Comparison of ENCODE assay signal across 16 cellular contexts in genomic region chr12:101799774-101800173, GRCh38. TPM values are rescaled to one million over a fixed set of nuclear protein-coding genes. Genes with fewer than 3 reads are reported as not detected.
A peak's percentile ranks its signal among the peaks of the same experiment; 100 is the strongest.
DNase-seq lines count a peak whose midpoint lies in the region; ATAC-seq, FAIRE-seq and TF ChIP-seq lines count a peak whose summit lies in the region.
"Had no signal": no experiment of that assay in that cellular context is flagged by ENCODE, and none has a peak within 500 bp of the region (broad histone marks: within the 10 kb centered on the region; RNA-seq: fewer than 3 reads in every experiment).

No MANE protein-coding gene starts in this region.

- no peak overlapping the region for H3K27ac Mint-ChIP-seq in activated CD4-positive, alpha-beta T cell treated with anti-CD3 and anti-CD28 coated beads for 36 hours

- H3K4me3 ChIP-seq in GM12878 (0 out of 2 replicates have a peak overlapping the region, but pooled peaks have one; percentile 8), mammary epithelial cell (replicated peaks in 1 of 3; ENCODE audit: insufficient read depth in 1 of 3, low read depth in 2 of 3, low read length in 3 of 3) (no peak overlapping the region)
- H3K4me3 ChIP-seq: BLaER1, right atrium auricular region, stomach had no signal

- no peak for DNase-seq in activated CD4-positive, alpha-beta T cell treated with anti-CD3 and anti-CD28 coated beads for 36 hours
- no peak for DNase-seq in activated CD4-positive, alpha-beta T cell treated with anti-CD3 and anti-CD28 coated beads for 4 hours
- DNase-seq in GM20000 (ENCODE audit: low spot score) (peak; percentile 23), GM12878 (ENCODE audit: low read depth, low spot score) (peak; percentile 12), mammary epithelial cell (no peak), RCC 7860 (ENCODE audit: low spot score) (no peak), Ammon's horn (ENCODE audit: low spot score) (no peak)
- DNase-seq: 8988T, left ventricle myocardium superior, stomach had no signal

- peak; percentile 78 for ATAC-seq in activated CD4-positive, alpha-beta T cell treated with anti-CD3 and anti-CD28 coated beads for 36 hours
- ATAC-seq in HG03354 (IDR thresholded peaks at IDR 0.05; ENCODE audit: poor library complexity, severe bottlenecking, unreplicated experiment) (peak; percentile 53), GM12878 (peak; percentile 79)
- ATAC-seq: HepG2, left ventricle myocardium superior had no signal

- H3K4me1 ChIP-seq in GM12878 (ENCODE audit: control insufficient read depth, insufficient read depth, low read length) = peaks cover 10% of the 10 kb centered on the region
- peaks cover 5% of the 10 kb centered on the region for H3K4me1 ChIP-seq in mammary epithelial cell (ENCODE audit: insufficient read depth, low read length)
- H3K4me1 ChIP-seq: right atrium auricular region had no signal

- in situ Hi-C loops in GM12878 (cut with MboI) = no loop called here
- in situ Hi-C loops in mammary epithelial cell (cut with MboI; ENCODE audit: low sequenced_read_pairs in 2 of 2) = no loop called here

- TF ChIP-seq CTCF in GM20000 (IDR thresholded peaks at IDR 0.05; ENCODE audit: extremely low read depth, missing control alignments) (no peak), GM12878 (IDR thresholded peaks at IDR 0.05 in 2 of 3, conservative IDR thresholded peaks at IDR 0.05 in 1 of 3; ENCODE audit: control insufficient read depth in 2 of 3, extremely low read depth in 1 of 3, insufficient read depth in 1 of 3, low read depth in 3 of 3, low read length in 3 of 3) (no peak), mammary epithelial cell (conservative IDR thresholded peaks at IDR 0.05 in 1 of 2, IDR thresholded peaks at IDR 0.05 in 1 of 2; ENCODE audit: extremely low read depth in 1 of 2, insufficient read depth in 1 of 2, low read depth in 1 of 2, low read length in 2 of 2) (no peak)

- H3K27ac ChIP-seq in GM12878 (ENCODE audit: control insufficient read depth, insufficient read depth) = no peak overlapping the region
- no peak overlapping the region for H3K27ac ChIP-seq in mammary epithelial cell (ENCODE audit: insufficient read depth, low read depth, low read length)
- H3K27ac ChIP-seq: BLaER1, right atrium auricular region, RWPE1, stomach had no signal

- peaks cover 5% of the 10 kb centered on the region for H3K36me3 Mint-ChIP-seq in activated CD4-positive, alpha-beta T cell treated with anti-CD3 and anti-CD28 coated beads for 36 hours (ENCODE audit: low read depth)

- no peak for TF ChIP-seq POLR2A in GM12878 (IDR thresholded peaks at IDR 0.05; ENCODE audit: low read depth, low read length)

- H2AFZ ChIP-seq in GM12878 (ENCODE audit: control insufficient read depth, low read depth, low read length) (no peak overlapping the region), mammary epithelial cell (ENCODE audit: low read depth, low read length) (no peak overlapping the region)

- CTCF ChIA-PET in activated CD4-positive, alpha-beta T cell treated with anti-CD3 and anti-CD28 coated beads for 36 hours (lab: Charles Lee) = no interaction called here
- CTCF ChIA-PET in GM12878 (lab: Yijun Ruan, JAX) (interaction anchor here (1.1 kb wide), 1 partner anchor 29 kb away, joined by 3 read pairs; no protein-coding TSS in a partner anchor), mammary epithelial cell (lab: Charles Lee; ENCODE audit: low non-redundant PET) (no interaction called here)

- no peaks in the 10 kb centered on the region for H3K27me3 ChIP-seq in GM12878 (replicated peaks in 1 of 2; ENCODE audit: control insufficient read depth in 2 of 2, insufficient read depth in 2 of 2, low read length in 1 of 2)
- H3K27me3 ChIP-seq in mammary epithelial cell (ENCODE audit: insufficient read depth, low read length) = no peaks in the 10 kb centered on the region
- H3K27me3 ChIP-seq: BLaER1, right atrium auricular region, stomach had no signal

- no peaks in the 10 kb centered on the region for H3K9me3 Mint-ChIP-seq in activated CD4-positive, alpha-beta T cell treated with anti-CD3 and anti-CD28 coated beads for 36 hours (ENCODE audit: low read depth)

- H3K9me3 ChIP-seq in GM12878 (replicated peaks; ENCODE audit: control insufficient read depth, insufficient read depth, low read length) (no peaks in the 10 kb centered on the region), mammary epithelial cell (replicated peaks; ENCODE audit: insufficient read depth, low read length) (no peaks in the 10 kb centered on the region)
- H3K9me3 ChIP-seq: BLaER1, right atrium auricular region, stomach had no signal

- H3K79me2 ChIP-seq in GM12878 (ENCODE audit: control insufficient read depth, insufficient read depth, low read length) (peaks cover 3% of the 10 kb centered on the region), mammary epithelial cell (ENCODE audit: insufficient read depth, low read length) (peaks cover 22% of the 10 kb centered on the region)

- peaks cover 38% of the 10 kb centered on the region for H3K4me1 Mint-ChIP-seq in activated CD4-positive, alpha-beta T cell treated with anti-CD3 and anti-CD28 coated beads for 36 hours

- H3K9ac ChIP-seq in GM12878 (ENCODE audit: control insufficient read depth, insufficient read depth, low read length) = no peak overlapping the region
- no peak overlapping the region for H3K9ac ChIP-seq in mammary epithelial cell (ENCODE audit: insufficient read depth, low read length)
- H3K9ac ChIP-seq: BLaER1 had no signal

- H3K27me3 Mint-ChIP-seq in activated CD4-positive, alpha-beta T cell treated with anti-CD3 and anti-CD28 coated beads for 36 hours = no peaks in the 10 kb centered on the region

- SMC1A ChIA-PET in GM12878 (lab: Charles Lee; ENCODE audit: uncharacterized antibody, unreplicated experiment) = no interaction called here

- intact Hi-C loops in activated CD4-positive, alpha-beta T cell treated with anti-CD3 and anti-CD28 coated beads for 36 hours (cut with DNase I, micrococcal nuclease) = no loop called here
- intact Hi-C loops in GM12878 (cut with micrococcal nuclease; ENCODE audit: unreplicated experiment) = no loop called here
- intact Hi-C loops in mammary epithelial cell (cut with micrococcal nuclease) = no loop called here

- TF ChIP-seq RAD21 in GM12878 (IDR thresholded peaks at IDR 0.05; ENCODE audit: insufficient read depth, low read depth, low read length) = no peak

- H3K4me2 ChIP-seq in GM12878 (ENCODE audit: control insufficient read depth, insufficient read depth) = peak overlapping the region; percentile 22; the same call in 1 of the 2 replicates
- H3K4me2 ChIP-seq in mammary epithelial cell (ENCODE audit: insufficient read depth, low read depth, low read length) = no peak overlapping the region
- H3K4me2 ChIP-seq: BLaER1 had no signal

- H3K4me3 Mint-ChIP-seq in activated CD4-positive, alpha-beta T cell treated with anti-CD3 and anti-CD28 coated beads for 36 hours = no peak overlapping the region

- FAIRE-seq in GM12878 (lab: Jason Lieb, UNC) = no peak
- no peak for FAIRE-seq in RCC 7860 (lab: Jason Lieb, UNC)
- FAIRE-seq: H1, HepG2 had no signal

- POLR2A ChIA-PET in activated CD4-positive, alpha-beta T cell treated with anti-CD3 and anti-CD28 coated beads for 36 hours (lab: Charles Lee) = no interaction called here
- POLR2A ChIA-PET in GM12878 (lab: Charles Lee) = interaction anchor here (1.0 kb wide), 1 partner anchor 32 kb away, joined by 3 read pairs; no protein-coding TSS in a partner anchor

- dilution Hi-C loops in mammary epithelial cell (cut with HindIII; ENCODE audit: low sequenced_read_pairs) = no loop called here

- 3% methylated on average over 2 of the region's 3 CpGs for WGBS in GM12878 (ENCODE audit: insufficient coverage, insufficient replicate concordance, low lambda C conversion rate, missing lambda C conversion rate)
- WGBS in mammary epithelial cell (ENCODE audit: low coverage, missing lambda C conversion rate) = 67% methylated on average over 1 of the region's 3 CpGs

- RAD21 ChIA-PET in GM12878 (lab: Charles Lee; ENCODE audit: unreplicated experiment) = no interaction called here

- TF ChIP-seq EP300 in GM12878 (IDR thresholded peaks at IDR 0.05; ENCODE audit: borderline replicate concordance in 1 of 2, control insufficient read depth in 1 of 2, low read depth in 2 of 2, low read length in 2 of 2) = no peak

- H3K36me3 ChIP-seq in GM12878 (ENCODE audit: control insufficient read depth in 2 of 2, insufficient read depth in 2 of 2, low read length in 1 of 2) (peaks cover 0 to 5% of the 10 kb centered on the region in 2 experiments; a peak in 1 of 4 replicates), mammary epithelial cell (ENCODE audit: insufficient read depth, low read length) (no peaks in the 10 kb centered on the region)
- H3K36me3 ChIP-seq: right atrium auricular region had no signal

- H4K20me1 ChIP-seq in GM12878 (ENCODE audit: control insufficient read depth, insufficient read depth) (no peaks in the 10 kb centered on the region), mammary epithelial cell (ENCODE audit: insufficient read depth, low read length) (no peaks in the 10 kb centered on the region)
- H4K20me1 ChIP-seq: BLaER1 had no signal

- BruUV-seq in GM12878 (replicated peaks; lab: Mats Ljungman, UMichigan) = no TSS peak
- no TSS peak for BruUV-seq in mammary epithelial cell (replicated peaks; lab: Mats Ljungman, UMichigan)

RNA-seq across cellular contexts. Expression of gene GNPTAB, which starts 31.0 kb away (rescaled TPM):
- total RNA-seq in activated CD4-positive, alpha-beta T cell treated with anti-CD3 and anti-CD28 coated beads for 36 hours = 10 to 100 TPM; 20.4 to 24.0 TPM
- total RNA-seq in GM12878 (2013; cell fraction: nucleolus; rRNA removed) = 233 and 257 TPM in 2 replicates
- 32.0 and 33.6 TPM in 2 replicates for total RNA-seq in GM12878 (2014; rRNA removed)
- 36.8 and 38.9 TPM in 2 replicates for total RNA-seq in GM12878 (2014; rRNA removed; fragmentation: Illumina TruSeq; extraction: Trizol)
- 31.3 and 36.0 TPM in 2 replicates for total RNA-seq in GM12878 (2021)
- 15.3 TPM for polyA plus RNA-seq in GM12878 (2011; ENCODE audit: low read depth)
- polyA plus RNA-seq in GM12878 (2011; rRNA removed) = 37.4 and 52.1 TPM in 2 replicates
- 20.2 and 21.0 TPM in 2 replicates for polyA plus RNA-seq in GM12878 (2011; cell fraction: cytosol; rRNA removed)
- 19.2 and 25.4 TPM in 2 replicates for polyA plus RNA-seq in GM12878 (2011; cell fraction: nucleus; rRNA removed)
- 18.9 and 21.7 TPM in 2 replicates for polyA plus RNA-seq in GM12878 (2012)
- 36.8 and 43.9 TPM in 2 replicates for polyA plus RNA-seq in GM12878 (2014; fragmentation: Illumina TruSeq; extraction: Trizol)
- polyA plus RNA-seq in GM12878 (2014; fragmentation: Nextera tagmentation; extraction: Ambion mirVana) = 10 to 100 TPM in 1 of 2 experiments, 1 to 10 TPM in 1; 9.8 to 10.5 TPM
- polyA plus RNA-seq in GM12878 (2014; rRNA removed) = 21.5 and 24.9 TPM in 2 replicates
- 10 to 100 TPM; 34.5 to 38.0 TPM for polyA plus RNA-seq in GM12878 (2016; fragmentation: Nextera tagmentation; extraction: Ambion mirVana)
- 60.5 and 80.5 TPM in 2 replicates for polyA minus RNA-seq in GM12878 (2011; rRNA and poly(A)+ RNA removed)
- polyA minus RNA-seq in GM12878 (2011; cell fraction: cytosol; rRNA and poly(A)+ RNA removed) = 14.0 and 15.3 TPM in 2 replicates
- 24.1 and 46.2 TPM in 2 replicates for polyA minus RNA-seq in GM12878 (2011; cell fraction: nucleus; rRNA and poly(A)+ RNA removed)
- total RNA-seq in mammary epithelial cell = 10 to 100 TPM; 36.1 to 52.2 TPM
- polyA plus RNA-seq in mammary epithelial cell = 20.4 TPM
- 70.1 TPM for polyA minus RNA-seq in mammary epithelial cell

Comparison
In these comparisons a context has a peak if more than half of its experiments do, and no peak if none do; other contexts are left out.
1. DNase-seq: peak in GM20000 (single experiment) and GM12878 (single experiment); none in activated CD4-positive, alpha-beta T cell treated with anti-CD3 and anti-CD28 coated beads for 36 hours (single experiment), activated CD4-positive, alpha-beta T cell treated with anti-CD3 and anti-CD28 coated beads for 4 hours (0 of 2), mammary epithelial cell (single experiment), RCC 7860 (single experiment) and Ammon's horn (single experiment).
2. Peak in every context shown above with its lines, with median percentiles within 50 percentile points of each other: ATAC-seq.